ENCODE assay signal across 25 cellular contexts in genomic region chr7:27579565-27579964, GRCh38.
A peak's percentile ranks its signal among the peaks of the same experiment; 100 is the strongest.
DNase-seq lines count a peak whose midpoint lies in the region; ATAC-seq and TF ChIP-seq lines count a peak whose summit lies in the region.
"Had no signal": no experiment of that assay in that cellular context is flagged by ENCODE, and none has a peak within 500 bp of the region (broad histone marks: within the 10 kb centered on the region; RNA-seq: fewer than 3 reads in every experiment).

No MANE protein-coding gene starts in this region.

- no peaks in the 10 kb centered on the region for H3K9me3 Mint-ChIP-seq in effector memory CD8-positive, alpha-beta T cell
- H3K9me3 Mint-ChIP-seq in activated CD8-positive, alpha-beta T cell treated with anti-CD3 and anti-CD28 coated beads for 36 hours = no peaks in the 10 kb centered on the region
- H3K9me3 Mint-ChIP-seq: CD14-positive monocyte had no signal

- no peak overlapping the region for H3K27ac Mint-ChIP-seq in effector memory CD8-positive, alpha-beta T cell
- H3K27ac Mint-ChIP-seq in activated CD8-positive, alpha-beta T cell treated with anti-CD3 and anti-CD28 coated beads for 36 hours = no peak overlapping the region
- H3K27ac Mint-ChIP-seq: B cell, CD14-positive monocyte had no signal

- POLR2A ChIA-PET in activated CD8-positive, alpha-beta T cell treated with anti-CD3 and anti-CD28 coated beads for 36 hours (lab: Charles Lee) = no interaction called here

- no peak overlapping the region for H3K4me3 ChIP-seq in epithelial cell of proximal tubule (ENCODE audit: low read depth, low read length)
- H3K4me3 ChIP-seq: SK-N-MC had no signal

- no peaks in the 10 kb centered on the region for H3K27me3 Mint-ChIP-seq in effector memory CD8-positive, alpha-beta T cell
- H3K27me3 Mint-ChIP-seq in activated CD8-positive, alpha-beta T cell treated with anti-CD3 and anti-CD28 coated beads for 36 hours = no peaks in the 10 kb centered on the region
- H3K27me3 Mint-ChIP-seq: B cell had no signal

- DNase-seq in A172 (ENCODE audit: low spot score) (peak; percentile 5), M059J (ENCODE audit: low read depth) (peak; percentile 46), epithelial cell of proximal tubule (ENCODE audit: low read depth) (peak; percentile 27), myocyte (ENCODE audit: low read depth) (peak; percentile 54), NCI-H1092 (lab: John Stamatoyannopoulos, UW) (no peak)
- no peak for DNase-seq in effector memory CD8-positive, alpha-beta T cell
- no peak for DNase-seq in activated CD8-positive, alpha-beta T cell treated with anti-CD3 and anti-CD28 coated beads for 36 hours
- DNase-seq: DMS53, EL, GF-D8, IMR-90, MV-4-11, NCI-H1694, NCI-H2081, NCI-H2171, NCI-H345, NCI-H524, NCI-H774, RPMI8226, SHP77 treated with DMSO at 0.1 percent for 48 hours, SW 1271 had no signal

- TF ChIP-seq CTCF in epithelial cell of proximal tubule (conservative IDR thresholded peaks at IDR 0.05; ENCODE audit: low read depth, low read length) = no peak
- TF ChIP-seq CTCF in activated CD8-positive, alpha-beta T cell treated with anti-CD3 and anti-CD28 coated beads for 36 hours (IDR thresholded peaks at IDR 0.05) = no peak

- H3K4me1 Mint-ChIP-seq in effector memory CD8-positive, alpha-beta T cell (ENCODE audit: low read depth in 2 of 2) = peaks cover 0 to 2% of the 10 kb centered on the region in 2 donors
- no peaks in the 10 kb centered on the region for H3K4me1 Mint-ChIP-seq in activated CD8-positive, alpha-beta T cell treated with anti-CD3 and anti-CD28 coated beads for 36 hours (ENCODE audit: low read depth)
- H3K4me1 Mint-ChIP-seq: B cell had no signal

- no peak overlapping the region for H3K4me3 Mint-ChIP-seq in effector memory CD8-positive, alpha-beta T cell
- no peak overlapping the region for H3K4me3 Mint-ChIP-seq in activated CD8-positive, alpha-beta T cell treated with anti-CD3 and anti-CD28 coated beads for 36 hours
- H3K4me3 Mint-ChIP-seq: B cell, CD14-positive monocyte had no signal

- ATAC-seq in effector memory CD8-positive, alpha-beta T cell (replicated peaks) = no peak
- ATAC-seq in activated CD8-positive, alpha-beta T cell treated with anti-CD3 and anti-CD28 coated beads for 36 hours = no peak
- no peak for ATAC-seq in HG03432 (IDR thresholded peaks at IDR 0.05; ENCODE audit: unreplicated experiment)

- intact Hi-C loops in activated CD8-positive, alpha-beta T cell treated with anti-CD3 and anti-CD28 coated beads for 36 hours (cut with micrococcal nuclease) = loop anchor here (5.0 kb wide), 1 partner anchor 382 kb away; no protein-coding TSS in a partner anchor

- H3K36me3 Mint-ChIP-seq in effector memory CD8-positive, alpha-beta T cell (ENCODE audit: insufficient read depth) = no peaks in the 10 kb centered on the region
- no peaks in the 10 kb centered on the region for H3K36me3 Mint-ChIP-seq in activated CD8-positive, alpha-beta T cell treated with anti-CD3 and anti-CD28 coated beads for 36 hours (ENCODE audit: low read depth)

- CTCF ChIA-PET in activated CD8-positive, alpha-beta T cell treated with anti-CD3 and anti-CD28 coated beads for 36 hours (lab: Charles Lee) = interaction anchor here (1.4 kb wide), 1 partner anchor 384 kb away, joined by 4 read pairs; no protein-coding TSS in a partner anchor

Comparison
In these comparisons a context has a peak if more than half of its experiments do, and no peak if none do; other contexts are left out.
1. DNase-seq: peak in A172 (single experiment), M059J (single experiment), epithelial cell of proximal tubule (single experiment) and myocyte (single experiment); none in effector memory CD8-positive, alpha-beta T cell (0 of 3), activated CD8-positive, alpha-beta T cell treated with anti-CD3 and anti-CD28 coated beads for 36 hours (single experiment) and NCI-H1092 (single experiment).